In the genomic region with DNA sequence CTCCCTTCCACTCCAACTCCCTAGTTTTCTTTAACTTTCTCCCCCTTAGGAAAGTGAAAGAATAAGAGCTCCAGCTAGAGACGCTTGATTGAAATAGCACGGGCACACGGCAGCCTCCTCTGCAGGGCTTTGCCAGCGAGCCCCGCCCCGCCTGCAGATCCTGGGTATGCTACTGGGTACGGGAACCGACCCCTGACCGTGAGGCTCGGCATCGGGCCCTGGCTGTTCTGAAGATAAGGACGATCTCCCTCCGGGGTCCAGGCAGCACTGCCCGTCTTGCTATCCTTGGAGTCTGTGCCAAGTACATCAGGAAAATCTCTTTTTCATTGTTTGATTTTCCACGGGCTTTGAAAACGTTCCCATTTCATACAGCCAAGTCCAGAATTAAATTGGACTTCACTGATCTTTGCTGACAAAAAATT, we compare ENCODE assay signal across 8 cellular contexts.
DNase-seq lines count a peak whose midpoint lies in the region; TF ChIP-seq lines count a peak whose summit lies in the region.

No MANE protein-coding gene starts in this region.

- POLR2A ChIA-PET in AG04449 (lab: Yijun Ruan, JAX), result interaction anchor here (0.6 to 1.8 kb wide), 8 partner anchors 30 to 417 kb away, joined by 3 to 16 read pairs (median 4); no protein-coding TSS in a partner anchor

- TF ChIP-seq CTCF in AG04449 (IDR thresholded peaks at IDR 0.05; ENCODE audit: insufficient read depth, low read length, missing control alignments), result peak; percentile 35
- TF ChIP-seq CTCF in HFF-Myc (IDR thresholded peaks at IDR 0.05; ENCODE audit: low read depth, low read length, missing control alignments), result no peak

- CTCF ChIA-PET in AG04449 (lab: Yijun Ruan, JAX), result interaction anchor here (0.6 to 7.2 kb wide), 56 partner anchors 7 to 607 kb away, joined by 3 to 119 read pairs (median 5); a partner anchor contains a TSS
- CTCF ChIA-PET in activated naive CD4-positive, alpha-beta T cell treated with anti-CD3 and anti-CD28 coated beads for 36 hours (lab: Charles Lee), result interaction anchor here (0.5 to 2.6 kb wide), 22 partner anchors 8 to 796 kb away, joined by 3 to 17 read pairs (median 4); no protein-coding TSS in a partner anchor

- no peaks in the 10 kb centered on the region for H3K9me3 Mint-ChIP-seq in activated naive CD4-positive, alpha-beta T cell treated with anti-CD3 and anti-CD28 coated beads for 36 hours

- H3K4me3 ChIP-seq in AG04449 (ENCODE audit: low read depth, low read length) (peak overlapping the region; percentile 50), HFF-Myc (replicated peaks; ENCODE audit: low read depth, low read length) (peak overlapping the region; percentile 33)

- DNase-seq in AG04449 (ENCODE audit: low read depth, low spot score) (no peak), HFF-Myc (ENCODE audit: extremely low read depth, low read depth) (no peak), NOMO-1 treated with DMSO at 0.1 percent for 48 hours (lab: John Stamatoyannopoulos, UW; ENCODE audit: unreplicated experiment) (peak; percentile 24), germinal center (ENCODE audit: low spot score) (peak; percentile 8), nucleus accumbens (lab: John Stamatoyannopoulos, UW) (peak in 43 of 56 donors; percentile 3 to 67 (median 23)), ureter (ENCODE audit: low spot score) (peak; percentile 70), NK-92 (lab: John Stamatoyannopoulos, UW; ENCODE audit: unreplicated experiment) (no peak)
- DNase-seq in activated naive CD4-positive, alpha-beta T cell treated with anti-CD3 and anti-CD28 coated beads for 36 hours, result peak; percentile 30

- H3K27ac Mint-ChIP-seq in activated naive CD4-positive, alpha-beta T cell treated with anti-CD3 and anti-CD28 coated beads for 36 hours, result no peak overlapping the region

- H3K36me3 Mint-ChIP-seq in activated naive CD4-positive, alpha-beta T cell treated with anti-CD3 and anti-CD28 coated beads for 36 hours (ENCODE audit: low read depth), result no peaks in the 10 kb centered on the region

- H3K27me3 Mint-ChIP-seq in activated naive CD4-positive, alpha-beta T cell treated with anti-CD3 and anti-CD28 coated beads for 36 hours (ENCODE audit: low read depth), result peaks cover 37% of the 10 kb centered on the region

- intact Hi-C loops in activated naive CD4-positive, alpha-beta T cell treated with anti-CD3 and anti-CD28 coated beads for 36 hours (cut with micrococcal nuclease), result loop anchor here (1.0 to 5.0 kb wide), 8 partner anchors 80 to 594 kb away; a partner anchor contains a TSS

- peaks cover 12% of the 10 kb centered on the region for H3K4me1 Mint-ChIP-seq in activated naive CD4-positive, alpha-beta T cell treated with anti-CD3 and anti-CD28 coated beads for 36 hours (ENCODE audit: low read depth)

- peak overlapping the region; percentile 72 for H3K4me3 Mint-ChIP-seq in activated naive CD4-positive, alpha-beta T cell treated with anti-CD3 and anti-CD28 coated beads for 36 hours

Comparison
In these comparisons a context has a peak if more than half of its experiments do, and no peak if none do; other contexts are left out.
1. DNase-seq: peak in NOMO-1 treated with DMSO at 0.1 percent for 48 hours (single experiment), activated naive CD4-positive, alpha-beta T cell treated with anti-CD3 and anti-CD28 coated beads for 36 hours (single experiment), germinal center (single experiment), nucleus accumbens (43 of 56) and ureter (single experiment); none in AG04449 (single experiment), HFF-Myc (single experiment) and NK-92 (single experiment).